ENCODE assay signal across 8 cellular contexts in the genomic region with DNA sequence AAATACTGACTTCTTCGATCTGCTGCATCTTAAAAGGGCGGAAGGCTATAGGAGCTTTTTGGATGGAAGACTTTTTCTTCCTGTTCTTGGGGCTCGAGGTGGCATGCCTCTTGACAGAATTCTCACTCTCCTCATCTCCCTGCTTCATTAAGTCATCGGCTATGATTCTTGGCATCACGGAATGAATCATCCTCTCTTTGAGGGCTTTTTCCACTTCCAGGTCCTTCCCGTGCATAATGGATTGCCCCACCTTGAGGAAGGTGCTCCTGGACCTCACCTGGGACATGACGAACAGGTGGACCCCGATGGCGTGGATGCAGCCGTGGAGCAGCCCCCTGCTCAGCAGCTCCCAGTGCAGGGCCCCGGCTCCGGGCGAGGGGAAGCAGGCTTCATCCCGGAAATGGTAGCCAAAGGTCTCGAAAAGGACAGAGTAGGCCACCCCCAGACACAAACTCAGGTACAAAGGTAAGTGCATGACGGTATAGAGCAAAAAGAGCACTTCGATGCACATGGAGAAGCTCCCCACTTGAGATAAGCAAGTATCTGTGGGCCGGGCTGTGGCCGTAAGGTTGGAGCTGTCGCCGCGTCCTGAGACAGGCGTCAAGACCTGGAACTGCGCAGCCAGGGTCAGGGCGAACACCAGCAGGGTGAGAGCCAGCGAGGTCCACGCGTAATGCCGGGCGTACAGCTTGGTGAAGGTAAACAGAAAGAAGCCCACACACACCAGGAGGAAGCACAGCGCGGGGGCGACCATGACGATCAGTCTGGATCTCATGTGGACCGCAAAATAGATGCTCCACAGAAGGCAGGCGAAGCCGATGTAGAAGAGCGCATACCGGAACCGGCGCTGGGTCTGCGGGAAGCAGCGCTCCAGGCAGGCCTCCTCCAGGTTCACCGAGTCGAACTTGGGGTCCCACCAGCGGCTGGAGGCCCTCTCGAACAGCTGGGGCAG. TPM values are rescaled to one million over a fixed set of nuclear protein-coding genes. Genes with fewer than 3 reads are reported as not detected.
DNase-seq lines count a peak whose midpoint lies in the region; ATAC-seq and TF ChIP-seq lines count a peak whose summit lies in the region.
"Had no signal": no experiment of that assay in that cellular context is flagged by ENCODE, and none has a peak within 500 bp of the region (broad histone marks: within the 10 kb centered on the region; RNA-seq: fewer than 3 reads in every experiment).

No MANE protein-coding gene starts in this region.

- H3K27ac Mint-ChIP-seq in activated CD8-positive, alpha-beta T cell treated with anti-CD3 and anti-CD28 coated beads for 36 hours = no peak overlapping the region

- H3K27me3 Mint-ChIP-seq in activated CD8-positive, alpha-beta T cell treated with anti-CD3 and anti-CD28 coated beads for 36 hours = peaks cover 7% of the 10 kb centered on the region

- TF ChIP-seq CTCF in HEK293 (tag by site-specific recombination; IDR thresholded peaks at IDR 0.05) = no peak
- no peak for TF ChIP-seq CTCF in activated CD8-positive, alpha-beta T cell treated with anti-CD3 and anti-CD28 coated beads for 36 hours (IDR thresholded peaks at IDR 0.05)
- no peak for TF ChIP-seq CTCF in smooth muscle cell (IDR thresholded peaks at IDR 0.05; ENCODE audit: borderline replicate concordance, insufficient read depth, poor library complexity, severe bottlenecking)

- peaks cover 9% of the 10 kb centered on the region for H3K36me3 Mint-ChIP-seq in activated CD8-positive, alpha-beta T cell treated with anti-CD3 and anti-CD28 coated beads for 36 hours (ENCODE audit: low read depth)

- no peaks in the 10 kb centered on the region for H3K9me3 ChIP-seq in HEK293 (ENCODE audit: control insufficient read depth, insufficient read depth, low read depth, low read length)
- H3K9me3 ChIP-seq in iPS DF 6.9 (ENCODE audit: control insufficient read depth, insufficient read depth, low read length) = no peaks in the 10 kb centered on the region
- no peaks in the 10 kb centered on the region for H3K9me3 ChIP-seq in smooth muscle cell (replicated peaks; ENCODE audit: low read depth)

- no peak for TF ChIP-seq POLR2A in erythroblast (IDR thresholded peaks at IDR 0.05; ENCODE audit: low read length)

- peaks cover 2% of the 10 kb centered on the region for H4K20me1 ChIP-seq in smooth muscle cell (ENCODE audit: low read depth)

- no peak for DNase-seq in activated CD8-positive, alpha-beta T cell treated with anti-CD3 and anti-CD28 coated beads for 36 hours
- DNase-seq in iPS DF 6.9 (ENCODE audit: low read depth, low spot score) (no peak), smooth muscle cell (lab: John Stamatoyannopoulos, UW; ENCODE audit: unreplicated experiment) (no peak), erythroblast (lab: John Stamatoyannopoulos, UW) (no peak), kidney glomerular epithelial cell (lab: John Stamatoyannopoulos, UW) (no peak), activated gamma-delta T cell (lab: John Stamatoyannopoulos, UW) (no peak)
- DNase-seq: NCI-H524 treated with DMSO at 0.1 percent for 48 hours had no signal

- WGBS in iPS DF 6.9 (ENCODE audit: insufficient coverage, insufficient read length) = no CpG with 5 or more reads among the region's 47 CpGs
- 85% methylated on average over 47 of the region's 47 CpGs for WGBS in smooth muscle cell (ENCODE audit: low lambda C conversion rate)

- no peak overlapping the region for H3K9ac ChIP-seq in smooth muscle cell (ENCODE audit: low read depth)

- peak overlapping the region; percentile 96 for H3K4me2 ChIP-seq in smooth muscle cell

- no peak overlapping the region for H2AFZ ChIP-seq in smooth muscle cell (ENCODE audit: low read depth)

- no peak for ATAC-seq in activated CD8-positive, alpha-beta T cell treated with anti-CD3 and anti-CD28 coated beads for 36 hours

- intact Hi-C loops in activated CD8-positive, alpha-beta T cell treated with anti-CD3 and anti-CD28 coated beads for 36 hours (cut with micrococcal nuclease) = no loop called here

- H3K4me3 ChIP-seq in HEK293 (ENCODE audit: low read depth, low read length) = no peak overlapping the region; the same call in none of the 2 replicates
- H3K4me3 ChIP-seq in iPS DF 6.9 (ENCODE audit: low read length) = peak overlapping the region; percentile 70; the same call in 1 of the 2 replicates
- peak overlapping the region; percentile 75 for H3K4me3 ChIP-seq in smooth muscle cell

- H3K36me3 ChIP-seq in HEK293 (ENCODE audit: control insufficient read depth in 2 of 2, insufficient read depth in 1 of 2, low read length in 2 of 2) = peaks cover 0 to 4% of the 10 kb centered on the region in 2 experiments; a peak in 1 of 3 replicates
- H3K36me3 ChIP-seq in iPS DF 6.9 (ENCODE audit: control insufficient read depth, insufficient read depth, low read length) = no peaks in the 10 kb centered on the region
- H3K36me3 ChIP-seq in smooth muscle cell (ENCODE audit: low read depth) = no peaks in the 10 kb centered on the region

- H3K4me1 ChIP-seq in HEK293 (ENCODE audit: control insufficient read depth, insufficient read depth, low read length) = peaks cover 14% of the 10 kb centered on the region
- no peaks in the 10 kb centered on the region; the same call in 1 of the 2 replicates for H3K4me1 ChIP-seq in iPS DF 6.9 (ENCODE audit: control insufficient read depth, insufficient read depth, low read length)
- H3K4me1 ChIP-seq in smooth muscle cell (ENCODE audit: low read depth) = peaks cover 16% of the 10 kb centered on the region

- H3K27ac ChIP-seq in HEK293 (ENCODE audit: extremely low read depth, low read depth, low read length) (no peak overlapping the region), iPS DF 6.9 (ENCODE audit: low read length) (no peak overlapping the region), smooth muscle cell (ENCODE audit: low read depth) (no peak overlapping the region)

- H3K27me3 ChIP-seq in iPS DF 6.9 (ENCODE audit: control insufficient read depth, insufficient read depth, low read length) = no peaks in the 10 kb centered on the region
- H3K27me3 ChIP-seq in smooth muscle cell (ENCODE audit: low read depth) = no peaks in the 10 kb centered on the region

- CTCF ChIA-PET in HEK293 (lab: Yijun Ruan, JAX) = interaction anchor here (1.0 to 2.6 kb wide), 3 partner anchors 10 to 139 kb away, joined by 3 to 9 read pairs (median 3); no protein-coding TSS in a partner anchor
- CTCF ChIA-PET in activated CD8-positive, alpha-beta T cell treated with anti-CD3 and anti-CD28 coated beads for 36 hours (lab: Charles Lee) = interaction anchor here (1.9 to 2.1 kb wide), 2 partner anchors 132 to 140 kb away, joined by 6 to 10 read pairs; no protein-coding TSS in a partner anchor

- H3K9me3 Mint-ChIP-seq in activated CD8-positive, alpha-beta T cell treated with anti-CD3 and anti-CD28 coated beads for 36 hours = no peaks in the 10 kb centered on the region

- H3K4me3 Mint-ChIP-seq in activated CD8-positive, alpha-beta T cell treated with anti-CD3 and anti-CD28 coated beads for 36 hours = peak overlapping the region; percentile 65

- H3K4me1 Mint-ChIP-seq in activated CD8-positive, alpha-beta T cell treated with anti-CD3 and anti-CD28 coated beads for 36 hours (ENCODE audit: low read depth) = peaks cover 43% of the 10 kb centered on the region

- peaks cover 19% of the 10 kb centered on the region for H3K79me2 ChIP-seq in smooth muscle cell (ENCODE audit: low read depth)

- no peaks in the 10 kb centered on the region for H3F3A ChIP-seq in smooth muscle cell (ENCODE audit: low read depth)

- POLR2A ChIA-PET in HEK293 (lab: Yijun Ruan, JAX) = interaction anchor here (1.1 kb wide), 1 partner anchor 69 kb away, joined by 3 read pairs; no protein-coding TSS in a partner anchor
- POLR2A ChIA-PET in activated CD8-positive, alpha-beta T cell treated with anti-CD3 and anti-CD28 coated beads for 36 hours (lab: Charles Lee) = interaction anchor here (1.1 kb wide), 1 partner anchor 139 kb away, joined by 3 read pairs; no protein-coding TSS in a partner anchor

TF ChIP-seq in HEK293, 187 proteins besides CTCF, POLR2A, EP300 and RAD21 (continues in another document):
- TF ChIP-seq ZNF571 (tag by site-specific recombination; IDR thresholded peaks at IDR 0.05) (no peak), SCRT1 (tag by site-specific recombination; IDR thresholded peaks at IDR 0.05; ENCODE audit: borderline replicate concordance) (no peak), ZFHX2 (tag by site-specific recombination; conservative IDR thresholded peaks at IDR 0.05) (peak; percentile 32; the same call in 1 of the 2 replicates), ZNF629 (tag by site-specific recombination; IDR thresholded peaks at IDR 0.05) (peak; percentile 54; the same call in 1 of the 2 replicates)
- TF ChIP-seq, protein P1, sequence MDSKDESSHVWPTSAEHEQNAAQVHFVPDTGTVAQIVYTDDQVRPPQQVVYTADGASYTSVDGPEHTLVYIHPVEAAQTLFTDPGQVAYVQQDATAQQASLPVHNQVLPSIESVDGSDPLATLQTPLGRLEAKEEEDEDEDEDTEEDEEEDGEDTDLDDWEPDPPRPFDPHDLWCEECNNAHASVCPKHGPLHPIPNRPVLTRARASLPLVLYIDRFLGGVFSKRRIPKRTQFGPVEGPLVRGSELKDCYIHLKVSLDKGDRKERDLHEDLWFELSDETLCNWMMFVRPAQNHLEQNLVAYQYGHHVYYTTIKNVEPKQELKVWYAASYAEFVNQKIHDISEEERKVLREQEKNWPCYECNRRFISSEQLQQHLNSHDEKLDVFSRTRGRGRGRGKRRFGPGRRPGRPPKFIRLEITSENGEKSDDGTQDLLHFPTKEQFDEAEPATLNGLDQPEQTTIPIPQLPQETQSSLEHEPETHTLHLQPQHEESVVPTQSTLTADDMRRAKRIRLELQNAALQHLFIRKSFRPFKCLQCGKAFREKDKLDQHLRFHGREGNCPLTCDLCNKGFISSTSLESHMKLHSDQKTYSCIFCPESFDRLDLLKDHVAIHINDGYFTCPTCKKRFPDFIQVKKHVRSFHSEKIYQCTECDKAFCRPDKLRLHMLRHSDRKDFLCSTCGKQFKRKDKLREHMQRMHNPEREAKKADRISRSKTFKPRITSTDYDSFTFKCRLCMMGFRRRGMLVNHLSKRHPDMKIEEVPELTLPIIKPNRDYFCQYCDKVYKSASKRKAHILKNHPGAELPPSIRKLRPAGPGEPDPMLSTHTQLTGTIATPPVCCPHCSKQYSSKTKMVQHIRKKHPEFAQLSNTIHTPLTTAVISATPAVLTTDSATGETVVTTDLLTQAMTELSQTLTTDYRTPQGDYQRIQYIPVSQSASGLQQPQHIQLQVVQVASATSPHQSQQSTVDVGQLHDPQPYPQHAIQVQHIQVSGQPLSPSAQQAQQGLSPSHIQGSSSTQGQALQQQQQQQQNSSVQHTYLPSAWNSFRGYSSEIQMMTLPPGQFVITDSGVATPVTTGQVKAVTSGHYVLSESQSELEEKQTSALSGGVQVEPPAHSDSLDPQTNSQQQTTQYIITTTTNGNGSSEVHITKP (tag by site-specific recombination; IDR thresholded peaks at IDR 0.05) = peak; percentile 70

RNA-seq across cellular contexts. Expression of a gene that starts 1.7 kb away (rescaled TPM):
- total RNA-seq in activated CD8-positive, alpha-beta T cell treated with anti-CD3 and anti-CD28 coated beads for 36 hours = 1 to 10 TPM; 4.1 to 4.8 TPM
- total RNA-seq in smooth muscle cell = 6.0 and 8.9 TPM in 2 replicates
- 5.2 and 7.2 TPM in 2 replicates for polyA plus RNA-seq in smooth muscle cell
